In the genomic region with DNA sequence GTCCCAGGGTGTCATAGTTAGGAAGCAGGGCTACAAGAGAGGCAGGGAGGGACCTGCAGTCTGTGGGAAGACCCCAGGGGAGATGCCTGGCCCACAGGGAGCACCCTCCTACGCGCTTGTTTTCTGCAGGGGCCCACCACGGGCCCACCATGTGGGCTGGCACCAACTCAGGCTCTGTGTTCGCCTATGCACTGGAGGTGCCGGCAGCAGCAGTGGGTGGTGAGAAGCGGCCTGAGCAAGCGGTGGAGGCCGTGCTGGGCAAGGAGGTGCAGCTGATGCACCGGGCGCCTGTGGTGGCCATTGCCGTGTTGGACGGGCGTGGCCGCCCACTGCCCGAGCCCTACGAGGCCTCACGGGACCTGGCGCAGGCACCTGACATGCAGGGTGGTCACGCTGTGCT, we compare ENCODE assay signal across 26 cellular contexts.
"Had no signal": no experiment of that assay in that cellular context is flagged by ENCODE, and none has a peak within 500 bp of the region (broad histone marks: within the 10 kb centered on the region; RNA-seq: fewer than 3 reads in every experiment).

No MANE protein-coding gene starts in this region.

- ATAC-seq: activated CD4-positive, alpha-beta T cell treated with anti-CD3 and anti-CD28 coated beads for 36 hours; activated CD8-positive, alpha-beta memory T cell treated with anti-CD3 and anti-CD28 coated beads, Interleukin-2, amount 10 ng/mL, durations not matched to agents 7 days and 5 days; activated CD8-positive, alpha-beta T cell treated with anti-CD3 and anti-CD28 coated beads, Interleukin-2, amount 10 ng/mL, durations not matched to agents 7 days and 5 days; gastroesophageal sphincter had no signal

- H3K4me3 Mint-ChIP-seq: activated CD4-positive, alpha-beta memory T cell treated with anti-CD3 and anti-CD28 coated beads for 36 hours; activated CD4-positive, alpha-beta T cell treated with anti-CD3 and anti-CD28 coated beads for 36 hours; activated CD4-positive, alpha-beta T cell treated with anti-CD3 and anti-CD28 coated beads, Interleukin-2, amount 10 ng/mL, durations not matched to agents 24 days and 14 days; activated CD8-positive, alpha-beta memory T cell treated with anti-CD3 and anti-CD28 coated beads, Interleukin-2, amount 10 ng/mL, durations not matched to agents 7 days and 5 days; activated CD8-positive, alpha-beta T cell treated with anti-CD3 and anti-CD28 coated beads, Interleukin-2, amount 10 ng/mL, durations not matched to agents 7 days and 5 days; activated naive CD8-positive, alpha-beta T cell; activated T-helper 1 cell treated with anti-CD3 and anti-CD28 coated beads, Interleukin-12 subunit alpha, Interleukin-12 subunit beta, Interleukin-2, Interleukin-4 antibody, amounts not matched to agents 30 ng/mL and 10 ng/mL and 1 ng/mL, durations not matched to agents 14 hours and 24 hours and 36 hours had no signal

- H3K9me3 ChIP-seq: colonic mucosa, esophagus squamous epithelium, gastroesophageal sphincter had no signal

- H3K9me3 Mint-ChIP-seq: activated CD4-positive, alpha-beta memory T cell treated with anti-CD3 and anti-CD28 coated beads for 36 hours; activated CD4-positive, alpha-beta T cell treated with anti-CD3 and anti-CD28 coated beads, Interleukin-2, amount 10 ng/mL, durations not matched to agents 24 days and 14 days; activated T-helper 1 cell treated with anti-CD3 and anti-CD28 coated beads, Interleukin-12 subunit alpha, Interleukin-12 subunit beta, Interleukin-2, Interleukin-4 antibody, amounts not matched to agents 30 ng/mL and 10 ng/mL and 1 ng/mL, durations not matched to agents 14 hours and 24 hours and 36 hours had no signal

- H3K4me1 Mint-ChIP-seq: activated CD8-positive, alpha-beta memory T cell treated with anti-CD3 and anti-CD28 coated beads, Interleukin-2, amount 10 ng/mL, durations not matched to agents 7 days and 5 days had no signal

- H3K27me3 ChIP-seq: brain microvascular endothelial cell, colonic mucosa, esophagus squamous epithelium, gastroesophageal sphincter had no signal

- H3K27ac ChIP-seq: brain microvascular endothelial cell, colonic mucosa, epithelial cell of prostate, esophagus squamous epithelium, gastroesophageal sphincter had no signal

- H3K27me3 Mint-ChIP-seq: activated CD4-positive, alpha-beta memory T cell treated with anti-CD3 and anti-CD28 coated beads for 36 hours; activated CD4-positive, alpha-beta T cell treated with anti-CD3 and anti-CD28 coated beads for 36 hours; activated CD4-positive, alpha-beta T cell treated with anti-CD3 and anti-CD28 coated beads, Interleukin-2, amount 10 ng/mL, durations not matched to agents 24 days and 14 days; activated CD8-positive, alpha-beta memory T cell treated with anti-CD3 and anti-CD28 coated beads, Interleukin-2, amount 10 ng/mL, durations not matched to agents 7 days and 5 days; activated naive CD8-positive, alpha-beta T cell had no signal

- H3K36me3 Mint-ChIP-seq: activated naive CD8-positive, alpha-beta T cell had no signal

- H3K27ac Mint-ChIP-seq: activated CD4-positive, alpha-beta memory T cell treated with anti-CD3 and anti-CD28 coated beads for 36 hours; activated CD4-positive, alpha-beta T cell treated with anti-CD3 and anti-CD28 coated beads for 36 hours; activated CD4-positive, alpha-beta T cell treated with anti-CD3 and anti-CD28 coated beads, Interleukin-2, amount 10 ng/mL, durations not matched to agents 24 days and 14 days; activated CD8-positive, alpha-beta memory T cell treated with anti-CD3 and anti-CD28 coated beads, Interleukin-2, amount 10 ng/mL, durations not matched to agents 7 days and 5 days; activated naive CD8-positive, alpha-beta T cell; activated T-helper 1 cell treated with anti-CD3 and anti-CD28 coated beads, Interleukin-12 subunit alpha, Interleukin-12 subunit beta, Interleukin-2, Interleukin-4 antibody, amounts not matched to agents 30 ng/mL and 10 ng/mL and 1 ng/mL, durations not matched to agents 14 hours and 24 hours and 36 hours had no signal

- H3K4me3 ChIP-seq: colonic mucosa, esophagus squamous epithelium, gastroesophageal sphincter had no signal

- DNase-seq: activated CD4-positive, alpha-beta memory T cell treated with anti-CD3 and anti-CD28 coated beads for 36 hours; activated CD4-positive, alpha-beta T cell treated with anti-CD3 and anti-CD28 coated beads for 36 hours; activated CD4-positive, alpha-beta T cell treated with anti-CD3 and anti-CD28 coated beads, Interleukin-2, amount 10 ng/mL, durations not matched to agents 24 days and 14 days; activated CD4-positive, CD25-positive, alpha-beta regulatory T cell; activated CD4-positive, CD25-positive, alpha-beta regulatory T cell treated with anti-CD3 and anti-CD28 coated beads, Interleukin-2, amount 50 U/mL, for 72 hours; activated CD8-positive, alpha-beta memory T cell treated with anti-CD3 and anti-CD28 coated beads, Interleukin-2, amount 10 ng/mL, durations not matched to agents 7 days and 5 days; activated CD8-positive, alpha-beta memory T cell treated with anti-CD3 and anti-CD28 coated beads, Interleukin-2, amount 50 U/mL, for 4 hours; activated CD8-positive, alpha-beta T cell treated with anti-CD3 and anti-CD28 coated beads, Interleukin-2, amount 10 ng/mL, durations not matched to agents 7 days and 5 days; activated gamma-delta T cell; activated naive CD4-positive, alpha-beta T cell treated with anti-CD3 and anti-CD28 coated beads, Interleukin-2, amount 50 U/mL, for 16 hours; activated naive CD4-positive, alpha-beta T cell treated with Interleukin-2 at 50 U/mL for 16 hours; activated T-cell treated with anti-CD3 and anti-CD28 coated beads, Interleukin-2, amount 50 U/mL, for 1 hour; activated T-cell treated with anti-CD3 and anti-CD28 coated beads, Interleukin-2, amount 50 U/mL, for 48 hours; amniotic stem cell; anterior cingulate cortex; brain microvascular endothelial cell; cerebellar nuclear complex; colonic mucosa; effector CD8-positive, alpha-beta T cell; esophagus squamous epithelium; foreskin melanocyte; T-helper 2 cell had no signal

- H3K4me1 ChIP-seq: colonic mucosa, gastroesophageal sphincter had no signal
